21 cellular contexts compared by ENCODE assay signal in genomic region chr7:135929249-135929648, GRCh38. TPM values are rescaled to one million over a fixed set of nuclear protein-coding genes. Genes with fewer than 3 reads are reported as not detected.
DNase-seq lines count a peak whose midpoint lies in the region; ATAC-seq, FAIRE-seq and TF ChIP-seq lines count a peak whose summit lies in the region.
"Had no signal": no experiment of that assay in that cellular context is flagged by ENCODE, and none has a peak within 500 bp of the region (broad histone marks: within the 10 kb centered on the region; RNA-seq: fewer than 3 reads in every experiment).

No MANE protein-coding gene starts in this region.

- ATAC-seq in activated CD8-positive, alpha-beta T cell treated with anti-CD3 and anti-CD28 coated beads for 36 hours: peak; percentile 45
- ATAC-seq in activated CD8-positive, alpha-beta T cell treated with anti-CD3 and anti-CD28 coated beads, Interleukin-2, amount 10 ng/mL, durations not matched to agents 7 days and 5 days: no peak
- ATAC-seq in pancreas: no peak
- ATAC-seq: activated T-cell treated with anti-CD3 and anti-CD28 coated beads, Interleukin-2, amount 50 U/mL, for 4 hours; sciatic nerve; upper lobe of right lung had no signal

- no peak overlapping the region for H3K4me3 Mint-ChIP-seq in activated CD8-positive, alpha-beta T cell treated with anti-CD3 and anti-CD28 coated beads for 36 hours
- no peak overlapping the region for H3K4me3 Mint-ChIP-seq in activated CD8-positive, alpha-beta T cell treated with anti-CD3 and anti-CD28 coated beads, Interleukin-2, amount 10 ng/mL, durations not matched to agents 7 days and 5 days
- no peak overlapping the region for H3K4me3 Mint-ChIP-seq in progenitor cell of endocrine pancreas (ENCODE audit: low read depth)
- H3K4me3 Mint-ChIP-seq: activated CD4-positive, alpha-beta memory T cell treated with anti-CD3 and anti-CD28 coated beads, Interleukin-2, amount 10 ng/mL, durations not matched to agents 7 days and 5 days; activated naive CD4-positive, alpha-beta T cell treated with anti-CD3 and anti-CD28 coated beads, Interleukin-2, amount 50 U/mL, for 24 hours; activated T-cell treated with anti-CD3 and anti-CD28 coated beads, Interleukin-2, amount 50 U/mL, for 4 hours; stimulated activated naive CD8-positive, alpha-beta T cell treated with anti-CD3 and anti-CD28 coated beads, Interleukin-15, Interleukin-2, amounts not matched to agents 100 ng/mL and 50 ng/mL, for 24 hours had no signal

- H3K4me3 ChIP-seq in HUES6 (ENCODE audit: low read depth, low read length) (no peak overlapping the region), fibroblast of pulmonary artery (replicated peaks; ENCODE audit: low read depth, low read length) (no peak overlapping the region), pancreas (no peak overlapping the region)
- H3K4me3 ChIP-seq: colonic mucosa, upper lobe of right lung had no signal

- intact Hi-C loops in activated CD8-positive, alpha-beta T cell treated with anti-CD3 and anti-CD28 coated beads for 36 hours (cut with micrococcal nuclease): no loop called here
- intact Hi-C loops in pancreas (cut with DNase I): no loop called here

- H3K9ac ChIP-seq in HUES6 (ENCODE audit: low read length): peak overlapping the region; percentile 21

- H3K9me3 ChIP-seq in HUES6 (ENCODE audit: control insufficient read depth, insufficient read depth, low read depth, low read length) (no peaks in the 10 kb centered on the region), pancreas (no peaks in the 10 kb centered on the region)
- H3K9me3 ChIP-seq: colonic mucosa, upper lobe of right lung had no signal

- CTCF ChIA-PET in activated CD8-positive, alpha-beta T cell treated with anti-CD3 and anti-CD28 coated beads for 36 hours (lab: Charles Lee): interaction anchor here (0.8 to 0.9 kb wide), 2 partner anchors 128 to 300 kb away, joined by 3 read pairs; no protein-coding TSS in a partner anchor
- CTCF ChIA-PET in activated CD8-positive, alpha-beta T cell treated with anti-CD3 and anti-CD28 coated beads, Interleukin-2, amount 10 ng/mL, durations not matched to agents 7 days and 5 days (lab: Charles Lee): no interaction called here

- peaks cover 24% of the 10 kb centered on the region for H3K36me3 Mint-ChIP-seq in activated CD8-positive, alpha-beta T cell treated with anti-CD3 and anti-CD28 coated beads for 36 hours (ENCODE audit: low read depth)
- H3K36me3 Mint-ChIP-seq in activated CD8-positive, alpha-beta T cell treated with anti-CD3 and anti-CD28 coated beads, Interleukin-2, amount 10 ng/mL, durations not matched to agents 7 days and 5 days (ENCODE audit: low read depth): peaks cover 32% of the 10 kb centered on the region
- peaks cover 11% of the 10 kb centered on the region for H3K36me3 Mint-ChIP-seq in progenitor cell of endocrine pancreas (ENCODE audit: insufficient read depth)

- H3K36me3 ChIP-seq in HUES6 (ENCODE audit: control insufficient read depth, insufficient read depth, low read length) (peaks cover 15% of the 10 kb centered on the region), pancreas (no peaks in the 10 kb centered on the region)
- H3K36me3 ChIP-seq: colonic mucosa had no signal

- peaks cover 19% of the 10 kb centered on the region for H3K4me1 Mint-ChIP-seq in activated CD8-positive, alpha-beta T cell treated with anti-CD3 and anti-CD28 coated beads for 36 hours (ENCODE audit: low read depth)
- H3K4me1 Mint-ChIP-seq in activated CD8-positive, alpha-beta T cell treated with anti-CD3 and anti-CD28 coated beads, Interleukin-2, amount 10 ng/mL, durations not matched to agents 7 days and 5 days (ENCODE audit: low read depth): peaks cover 12% of the 10 kb centered on the region
- peaks cover 44% of the 10 kb centered on the region for H3K4me1 Mint-ChIP-seq in progenitor cell of endocrine pancreas (ENCODE audit: low read depth)

- FAIRE-seq in pancreas (lab: Jason Lieb, UNC): no peak
- FAIRE-seq: A204.1, D721Med had no signal

- 86 to 89% methylated on average over 2 of the region's 2 CpGs for WGBS in pancreas, 2 donors

- peak overlapping the region; percentile 58; the same call in 1 of the 2 replicates for H3K27ac ChIP-seq in HUES6 (ENCODE audit: low read depth, low read length)
- no peak overlapping the region for H3K27ac ChIP-seq in pancreas
- H3K27ac ChIP-seq: colonic mucosa, upper lobe of right lung had no signal

- peaks cover 22% of the 10 kb centered on the region for H3K4me1 ChIP-seq in HUES6 (ENCODE audit: control insufficient read depth, insufficient read depth, low read length)
- no peaks in the 10 kb centered on the region for H3K4me1 ChIP-seq in pancreas
- H3K4me1 ChIP-seq: colonic mucosa had no signal

- H3K9me3 Mint-ChIP-seq in activated CD8-positive, alpha-beta T cell treated with anti-CD3 and anti-CD28 coated beads for 36 hours: no peaks in the 10 kb centered on the region
- no peaks in the 10 kb centered on the region for H3K9me3 Mint-ChIP-seq in activated CD8-positive, alpha-beta T cell treated with anti-CD3 and anti-CD28 coated beads, Interleukin-2, amount 10 ng/mL, durations not matched to agents 7 days and 5 days (ENCODE audit: insufficient read depth)
- H3K9me3 Mint-ChIP-seq in progenitor cell of endocrine pancreas (ENCODE audit: low read depth): no peaks in the 10 kb centered on the region
- H3K9me3 Mint-ChIP-seq: activated CD4-positive, alpha-beta memory T cell treated with anti-CD3 and anti-CD28 coated beads, Interleukin-2, amount 10 ng/mL, durations not matched to agents 7 days and 5 days; activated naive CD4-positive, alpha-beta T cell treated with anti-CD3 and anti-CD28 coated beads, Interleukin-2, amount 50 U/mL, for 24 hours; activated T-cell treated with anti-CD3 and anti-CD28 coated beads, Interleukin-2, amount 50 U/mL, for 4 hours; stimulated activated naive CD8-positive, alpha-beta T cell treated with anti-CD3 and anti-CD28 coated beads, Interleukin-15, Interleukin-2, amounts not matched to agents 100 ng/mL and 50 ng/mL, for 24 hours had no signal

- no peak overlapping the region for H3K27ac Mint-ChIP-seq in activated CD8-positive, alpha-beta T cell treated with anti-CD3 and anti-CD28 coated beads for 36 hours
- H3K27ac Mint-ChIP-seq in activated CD8-positive, alpha-beta T cell treated with anti-CD3 and anti-CD28 coated beads, Interleukin-2, amount 10 ng/mL, durations not matched to agents 7 days and 5 days: no peak overlapping the region
- H3K27ac Mint-ChIP-seq in progenitor cell of endocrine pancreas: peak overlapping the region; percentile 90
- H3K27ac Mint-ChIP-seq: activated CD4-positive, alpha-beta memory T cell treated with anti-CD3 and anti-CD28 coated beads, Interleukin-2, amount 10 ng/mL, durations not matched to agents 7 days and 5 days; activated naive CD4-positive, alpha-beta T cell treated with anti-CD3 and anti-CD28 coated beads, Interleukin-2, amount 50 U/mL, for 24 hours; stimulated activated naive CD8-positive, alpha-beta T cell treated with anti-CD3 and anti-CD28 coated beads, Interleukin-15, Interleukin-2, amounts not matched to agents 100 ng/mL and 50 ng/mL, for 24 hours had no signal

- H3K27me3 ChIP-seq in HUES6 (ENCODE audit: control insufficient read depth, insufficient read depth, low read length) (no peaks in the 10 kb centered on the region), pancreas (no peaks in the 10 kb centered on the region)
- H3K27me3 ChIP-seq: colonic mucosa, upper lobe of right lung had no signal

- H3K27me3 Mint-ChIP-seq in activated CD8-positive, alpha-beta T cell treated with anti-CD3 and anti-CD28 coated beads for 36 hours: no peaks in the 10 kb centered on the region
- no peaks in the 10 kb centered on the region for H3K27me3 Mint-ChIP-seq in activated CD8-positive, alpha-beta T cell treated with anti-CD3 and anti-CD28 coated beads, Interleukin-2, amount 10 ng/mL, durations not matched to agents 7 days and 5 days (ENCODE audit: low read depth)
- no peaks in the 10 kb centered on the region for H3K27me3 Mint-ChIP-seq in progenitor cell of endocrine pancreas
- H3K27me3 Mint-ChIP-seq: activated CD4-positive, alpha-beta memory T cell treated with anti-CD3 and anti-CD28 coated beads, Interleukin-2, amount 10 ng/mL, durations not matched to agents 7 days and 5 days; activated naive CD4-positive, alpha-beta T cell treated with anti-CD3 and anti-CD28 coated beads, Interleukin-2, amount 50 U/mL, for 24 hours; stimulated activated naive CD8-positive, alpha-beta T cell treated with anti-CD3 and anti-CD28 coated beads, Interleukin-15, Interleukin-2, amounts not matched to agents 100 ng/mL and 50 ng/mL, for 24 hours had no signal

- no peak for TF ChIP-seq CTCF in activated CD8-positive, alpha-beta T cell treated with anti-CD3 and anti-CD28 coated beads for 36 hours (IDR thresholded peaks at IDR 0.05)
- TF ChIP-seq CTCF in fibroblast of pulmonary artery (IDR thresholded peaks at IDR 0.05; ENCODE audit: low read length, missing control alignments) (no peak), progenitor cell of endocrine pancreas (IDR thresholded peaks at IDR 0.05; ENCODE audit: unreplicated experiment) (no peak), pancreas (IDR thresholded peaks at IDR 0.05) (no peak)

- DNase-seq in activated CD8-positive, alpha-beta T cell treated with anti-CD3 and anti-CD28 coated beads for 36 hours: no peak
- DNase-seq in activated CD8-positive, alpha-beta T cell treated with anti-CD3 and anti-CD28 coated beads, Interleukin-2, amount 10 ng/mL, durations not matched to agents 7 days and 5 days: no peak
- DNase-seq in fibroblast of pulmonary artery (ENCODE audit: low read depth) (peak; percentile 30), progenitor cell of endocrine pancreas (ENCODE audit: low spot score, unreplicated experiment) (no peak), pancreas (no peak), HuH-7.5 (ENCODE audit: low spot score) (no peak), NCI-H1436 (lab: John Stamatoyannopoulos, UW) (no peak)
- DNase-seq: activated CD4-positive, alpha-beta memory T cell treated with anti-CD3 and anti-CD28 coated beads, Interleukin-2, amount 10 ng/mL, durations not matched to agents 7 days and 5 days; activated T-cell treated with anti-CD3 and anti-CD28 coated beads, Interleukin-2, amount 50 U/mL, for 4 hours; C1 segment of cervical spinal cord; colonic mucosa; NCI-H1092 treated with DMSO at 0.1 percent for 48 hours; NCI-H526; T-helper 2 cell; upper lobe of right lung had no signal

- POLR2A ChIA-PET in activated CD8-positive, alpha-beta T cell treated with anti-CD3 and anti-CD28 coated beads for 36 hours (lab: Charles Lee): no interaction called here
- POLR2A ChIA-PET in activated CD8-positive, alpha-beta T cell treated with anti-CD3 and anti-CD28 coated beads, Interleukin-2, amount 10 ng/mL, durations not matched to agents 7 days and 5 days (lab: Charles Lee): no interaction called here

RNA-seq across cellular contexts. Expression of gene MTPN, which starts 47.9 kb away (rescaled TPM):
- 100 to 1,000 TPM; 108 to 115 TPM for total RNA-seq in activated CD8-positive, alpha-beta T cell treated with anti-CD3 and anti-CD28 coated beads for 36 hours
- 100 to 1,000 TPM; 138 to 142 TPM for total RNA-seq in activated CD8-positive, alpha-beta T cell treated with anti-CD3 and anti-CD28 coated beads, Interleukin-2, amount 10 ng/mL, durations not matched to agents 7 days and 5 days
- total RNA-seq in progenitor cell of endocrine pancreas (87.8 and 91.6 TPM in 2 replicates), pancreas (10 to 100 TPM; 12.8 to 45.1 (median 24.4) TPM)
- 10 to 100 TPM; 10.8 to 21.0 TPM for polyA plus RNA-seq in pancreas
